Comparison of ENCODE assay signal across 8 cellular contexts in genomic region chr10:1431229-1431628, GRCh38.
"Had no signal": no experiment of that assay in that cellular context is flagged by ENCODE, and none has a peak within 500 bp of the region (broad histone marks: within the 10 kb centered on the region; RNA-seq: fewer than 3 reads in every experiment).

No MANE protein-coding gene starts in this region.

- H3K4me3 ChIP-seq: GM12878 had no signal

- FAIRE-seq: G401.6, GM12878, GM12891, GM12892, GM18507, GM19239 had no signal

- ATAC-seq: GM12878 had no signal

- DNase-seq: GDM1, GF-D8 had no signal
